Comparison of ENCODE assay signal across 8 cellular contexts in the genomic region with DNA sequence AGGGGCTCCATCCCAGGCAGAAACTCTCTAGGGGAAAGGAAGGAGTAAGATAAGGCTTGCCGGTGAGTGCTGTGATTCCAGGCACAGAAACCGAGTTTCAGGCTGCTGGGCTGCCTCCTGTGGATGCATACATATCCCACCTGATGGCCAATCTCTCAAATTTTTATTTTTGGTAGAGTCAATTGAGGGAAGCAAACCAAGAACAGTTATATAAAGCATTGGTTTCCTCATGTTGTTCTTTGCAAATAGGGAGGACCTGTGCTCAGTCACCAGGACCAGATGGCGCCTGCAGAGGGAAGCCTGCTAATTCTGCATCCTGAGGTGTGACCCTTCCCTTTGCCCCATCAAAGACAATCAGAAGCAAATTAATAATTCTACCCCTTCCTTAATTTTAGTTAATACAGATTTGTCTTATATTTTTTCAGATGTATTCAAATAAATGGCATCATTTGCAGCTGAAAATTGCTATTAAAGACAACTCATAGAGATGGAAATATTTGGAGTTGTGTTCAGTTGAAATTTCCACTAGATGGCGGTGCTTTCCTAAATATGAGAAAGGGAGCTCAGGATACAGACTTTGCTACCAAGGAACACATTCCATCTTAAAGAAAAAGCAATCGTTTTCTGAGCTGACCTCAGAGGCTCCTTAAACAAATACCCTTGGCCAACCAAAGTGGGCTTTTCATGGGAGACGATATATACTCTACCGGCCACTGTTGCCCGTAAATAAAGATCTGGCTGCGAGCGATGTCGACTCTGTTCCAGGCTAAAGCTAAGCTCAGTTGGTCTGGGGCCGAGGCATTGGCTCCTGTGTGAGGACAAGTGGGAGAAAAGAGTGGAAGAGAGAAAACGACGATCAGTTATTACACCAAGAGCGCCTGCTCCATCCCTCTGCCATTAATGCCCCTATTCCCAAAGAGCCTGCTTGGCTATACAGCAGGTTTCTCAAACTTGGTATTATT.
DNase-seq lines count a peak whose midpoint lies in the region; ATAC-seq and TF ChIP-seq lines count a peak whose summit lies in the region.

No MANE protein-coding gene starts in this region.

- no peak for ATAC-seq in gastroesophageal sphincter
- ATAC-seq in HG03135 (IDR thresholded peaks at IDR 0.05; ENCODE audit: unreplicated experiment), result no peak

- peaks cover 10% of the 10 kb centered on the region for H3K27me3 Mint-ChIP-seq in activated naive CD4-positive, alpha-beta T cell treated with anti-CD3 and anti-CD28 coated beads for 36 hours (ENCODE audit: low read depth)

- H3K4me3 ChIP-seq in SU-DHL-6 (ENCODE audit: insufficient read depth, low read length, poor library complexity, severe bottlenecking) (no peak overlapping the region), gastroesophageal sphincter (no peak overlapping the region)

- no peaks in the 10 kb centered on the region for H3K36me3 ChIP-seq in SU-DHL-6 (ENCODE audit: low read length)
- H3K36me3 ChIP-seq in gastroesophageal sphincter, result no peaks in the 10 kb centered on the region

- H3K9me3 Mint-ChIP-seq in activated naive CD4-positive, alpha-beta T cell treated with anti-CD3 and anti-CD28 coated beads for 36 hours, result no peaks in the 10 kb centered on the region

- CTCF ChIA-PET in activated naive CD4-positive, alpha-beta T cell treated with anti-CD3 and anti-CD28 coated beads for 36 hours (lab: Charles Lee), result interaction anchor here (0.7 to 1.6 kb wide), 12 partner anchors 9 to 1179 kb away, joined by 3 to 5 read pairs (median 3); no protein-coding TSS in a partner anchor

- H3K9me2 ChIP-seq in SU-DHL-6 (replicated peaks; ENCODE audit: insufficient read depth, low read length), result no peaks in the 10 kb centered on the region

- no peak overlapping the region for H2AFZ ChIP-seq in SU-DHL-6 (ENCODE audit: low read depth, low read length, severe bottlenecking)

- H3F3A ChIP-seq in SU-DHL-6 (ENCODE audit: insufficient read depth), result no peaks in the 10 kb centered on the region

- H3K36me3 Mint-ChIP-seq in activated naive CD4-positive, alpha-beta T cell treated with anti-CD3 and anti-CD28 coated beads for 36 hours (ENCODE audit: low read depth), result no peaks in the 10 kb centered on the region

- H3K9ac ChIP-seq in SU-DHL-6 (ENCODE audit: low read length), result no peak overlapping the region

- no peak overlapping the region for H3K27ac ChIP-seq in SU-DHL-6 (ENCODE audit: low read depth, low read length)
- H3K27ac ChIP-seq in gastroesophageal sphincter, result no peak overlapping the region

- DNase-seq in activated naive CD4-positive, alpha-beta T cell treated with anti-CD3 and anti-CD28 coated beads for 36 hours, result peak; percentile 9
- no peak for DNase-seq in activated naive CD4-positive, alpha-beta T cell treated with Interleukin-2 at 50 U/mL for 16 hours
- DNase-seq in Kasumi-1 (lab: John Stamatoyannopoulos, UW) (peak; percentile 61 to 75), putamen (ENCODE audit: low spot score) (peak; percentile 63)
- DNase-seq in stimulated activated CD4-positive, alpha-beta T cell treated with anti-CD3 and anti-CD28 coated beads, Interleukin-12 subunit alpha, Interleukin-12 subunit beta, amount 100 ng/mL, for 4 hours, result no peak

- H3K27me3 ChIP-seq in SU-DHL-6 (ENCODE audit: low read length) (no peaks in the 10 kb centered on the region), gastroesophageal sphincter (no peaks in the 10 kb centered on the region)

- H3K4me3 Mint-ChIP-seq in activated naive CD4-positive, alpha-beta T cell treated with anti-CD3 and anti-CD28 coated beads for 36 hours, result no peak overlapping the region

- no peaks in the 10 kb centered on the region for H3K4me1 ChIP-seq in gastroesophageal sphincter

- TF ChIP-seq CTCF in SU-DHL-6 (IDR thresholded peaks at IDR 0.05; ENCODE audit: insufficient read depth, low read length, poor library complexity, severe bottlenecking) (peak; percentile 37), gastroesophageal sphincter (IDR thresholded peaks at IDR 0.05) (peak; percentile 36 to 68 (median 66))

- no peaks in the 10 kb centered on the region for H3K4me1 Mint-ChIP-seq in activated naive CD4-positive, alpha-beta T cell treated with anti-CD3 and anti-CD28 coated beads for 36 hours (ENCODE audit: low read depth)

- H3K79me2 ChIP-seq in SU-DHL-6 (ENCODE audit: insufficient read depth, low read length), result no peaks in the 10 kb centered on the region

- intact Hi-C loops in activated naive CD4-positive, alpha-beta T cell treated with anti-CD3 and anti-CD28 coated beads for 36 hours (cut with micrococcal nuclease), result loop anchor here (1.0 to 10.0 kb wide), 6 partner anchors 285 to 1385 kb away; no protein-coding TSS in a partner anchor

- no peak for TF ChIP-seq EP300 in gastroesophageal sphincter (IDR thresholded peaks at IDR 0.05)

- no peak for TF ChIP-seq POLR2A in gastroesophageal sphincter (IDR thresholded peaks at IDR 0.05)

- no peak overlapping the region for H3K4me2 ChIP-seq in SU-DHL-6 (ENCODE audit: low read depth, low read length, poor library complexity, severe bottlenecking)

- H4K20me1 ChIP-seq in SU-DHL-6 (ENCODE audit: low read depth, low read length), result no peaks in the 10 kb centered on the region

- WGBS in gastroesophageal sphincter (ENCODE audit: low coverage in 1 of 2), 2 donors, result 41 to 46% methylated on average over 15 of the region's 15 CpGs

- no peak overlapping the region for H3K27ac Mint-ChIP-seq in activated naive CD4-positive, alpha-beta T cell treated with anti-CD3 and anti-CD28 coated beads for 36 hours

- H3K9me3 ChIP-seq in SU-DHL-6 (ENCODE audit: insufficient read depth, low read length) (no peaks in the 10 kb centered on the region), gastroesophageal sphincter (no peaks in the 10 kb centered on the region)

Comparison
In these comparisons a context has a peak if more than half of its experiments do, and no peak if none do; other contexts are left out.
1. DNase-seq: peak in activated naive CD4-positive, alpha-beta T cell treated with anti-CD3 and anti-CD28 coated beads for 36 hours (single experiment), Kasumi-1 (2 of 2) and putamen (single experiment); none in activated naive CD4-positive, alpha-beta T cell treated with Interleukin-2 at 50 U/mL for 16 hours (single experiment) and stimulated activated CD4-positive, alpha-beta T cell treated with anti-CD3 and anti-CD28 coated beads, Interleukin-12 subunit alpha, Interleukin-12 subunit beta, amount 100 ng/mL, for 4 hours (single experiment).